Comparison of ENCODE assay signal across 16 cellular contexts in genomic region chr12:132355742-132356681, GRCh38. TPM values are rescaled to one million over a fixed set of nuclear protein-coding genes. Genes with fewer than 3 reads are reported as not detected.
DNase-seq lines count a peak whose midpoint lies in the region; ATAC-seq and TF ChIP-seq lines count a peak whose summit lies in the region.
"Had no signal": no experiment of that assay in that cellular context is flagged by ENCODE, and none has a peak within 500 bp of the region (broad histone marks: within the 10 kb centered on the region; RNA-seq: fewer than 3 reads in every experiment).

No MANE protein-coding gene starts in this region.

- TF ChIP-seq CTCF in left ventricle myocardium inferior (IDR thresholded peaks at IDR 0.05; ENCODE audit: borderline replicate concordance) (no peak), WERI-Rb-1 (IDR thresholded peaks at IDR 0.05; ENCODE audit: low read depth, low read length) (no peak), lower lobe of right lung (IDR thresholded peaks at IDR 0.05) (no peak)

- H3K27me3 ChIP-seq in left ventricle myocardium inferior (ENCODE audit: low read depth): peaks cover 72% of the 10 kb centered on the region
- no peaks in the 10 kb centered on the region for H3K27me3 ChIP-seq in WERI-Rb-1 (ENCODE audit: insufficient read depth, low read depth, severe bottlenecking)
- peaks cover 36% of the 10 kb centered on the region for H3K27me3 ChIP-seq in lower lobe of right lung (ENCODE audit: low read depth)

- intact Hi-C loops in left ventricle myocardium superior (cut with micrococcal nuclease) (no loop called here), left ventricle myocardium inferior (cut with micrococcal nuclease) (no loop called here), lower lobe of right lung (cut with DNase I) (no loop called here)

- H3K9me3 ChIP-seq in left ventricle myocardium inferior (replicated peaks) (peaks cover 6% of the 10 kb centered on the region), WERI-Rb-1 (ENCODE audit: severe bottlenecking) (peaks cover 4% of the 10 kb centered on the region), lower lobe of right lung (no peaks in the 10 kb centered on the region)

- H3K4me3 ChIP-seq in left ventricle myocardium inferior (no peak overlapping the region), WERI-Rb-1 (ENCODE audit: low read depth, low read length) (no peak overlapping the region), lower lobe of right lung (no peak overlapping the region)

- DNase-seq in left ventricle myocardium superior: peak; percentile 15
- no peak for DNase-seq in left ventricle myocardium inferior
- no peak for DNase-seq in WERI-Rb-1
- peak; percentile 30 for DNase-seq in lower lobe of right lung
- no peak for DNase-seq in NCI-H748 (lab: John Stamatoyannopoulos, UW; ENCODE audit: unreplicated experiment)
- no peak for DNase-seq in activated gamma-delta T cell (lab: John Stamatoyannopoulos, UW)
- DNase-seq: Caco-2; CD4-positive, CD25-positive, alpha-beta regulatory T cell; DMS153; NCI-H1436; NCI-H2081; NCI-H510A treated with DMSO at 0.1 percent for 48 hours had no signal

- no peaks in the 10 kb centered on the region for H3K36me3 ChIP-seq in left ventricle myocardium inferior
- no peaks in the 10 kb centered on the region for H3K36me3 ChIP-seq in WERI-Rb-1
- H3K36me3 ChIP-seq in lower lobe of right lung: no peaks in the 10 kb centered on the region

- H3K27ac ChIP-seq in left ventricle myocardium inferior (replicated peaks) (no peak overlapping the region), WERI-Rb-1 (peak overlapping the region; percentile 88), lower lobe of right lung (no peak overlapping the region)
- H3K27ac ChIP-seq: HL-60 had no signal

- ATAC-seq in left ventricle myocardium superior (no peak), lower lobe of right lung (no peak), GM21528 (IDR thresholded peaks at IDR 0.05; ENCODE audit: low FRiP score, unreplicated experiment) (no peak), HG03045 (IDR thresholded peaks at IDR 0.05; ENCODE audit: unreplicated experiment) (no peak)

- H3K4me1 ChIP-seq in left ventricle myocardium inferior (no peaks in the 10 kb centered on the region), lower lobe of right lung (no peaks in the 10 kb centered on the region)
- H3K4me1 ChIP-seq: Caco-2 had no signal

RNA-seq across cellular contexts. Expression of gene GALNT9, which starts 26.6 kb away (rescaled TPM):
- total RNA-seq in left ventricle myocardium superior (1.6 TPM), left ventricle myocardium inferior (not detected), lower lobe of right lung (not detected)
- total RNA-seq: Right ventricle myocardium inferior had no signal

Comparison
In these comparisons a context has a peak if more than half of its experiments do, and no peak if none do; other contexts are left out.
1. DNase-seq: peak in left ventricle myocardium superior (single experiment) and lower lobe of right lung (single experiment); none in left ventricle myocardium inferior (single experiment), WERI-Rb-1 (single experiment), NCI-H748 (single experiment) and activated gamma-delta T cell (single experiment).